35 cellular contexts compared by ENCODE assay signal in genomic region chr20:16500197-16500596, GRCh38.
"Had no signal": no experiment of that assay in that cellular context is flagged by ENCODE, and none has a peak within 500 bp of the region (broad histone marks: within the 10 kb centered on the region; RNA-seq: fewer than 3 reads in every experiment).

No MANE protein-coding gene starts in this region.

- H3K27me3 ChIP-seq: MG63 had no signal

- DNase-seq: Karpas-422, Kasumi-1, MG63, MM.1S, MV-4-11, NCI-H1048, NCI-H1092, NCI-H1092 treated with DMSO at 0.1 percent for 48 hours, NCI-H1105, NCI-H1105 treated with DMSO at 0.1 percent for 48 hours, NCI-H1417, NCI-H1417 treated with DMSO at 0.1 percent for 48 hours, NCI-H1436, NCI-H1436 treated with DMSO at 0.1 percent for 48 hours, NCI-H146, NCI-H1694, NCI-H1694 treated with DMSO at 0.1 percent for 48 hours, NCI-H187, NCI-H187 treated with DMSO at 0.1 percent for 48 hours, NCI-H1930, NCI-H2029, NCI-H2029 treated with DMSO at 0.1 percent for 48 hours, NCI-H2081, NCI-H2081 treated with DMSO at 0.1 percent for 48 hours, NCI-H2107, NCI-H2171, NCI-H2171 treated with DMSO at 0.1 percent for 48 hours, NCI-H2227 treated with DMSO at 0.1 percent for 48 hours, NCI-H226, NCI-H345, NCI-H446, NCI-H446 treated with DMSO at 0.1 percent for 48 hours, NCI-H510A, NCI-H510A treated with DMSO at 0.1 percent for 48 hours, NCI-H524 had no signal

- H3K36me3 ChIP-seq: MG63 had no signal

- H3K9me3 ChIP-seq: MG63 had no signal

- H3K4me3 ChIP-seq: MG63 had no signal
